ENCODE assay signal across 9 cellular contexts in the genomic region with DNA sequence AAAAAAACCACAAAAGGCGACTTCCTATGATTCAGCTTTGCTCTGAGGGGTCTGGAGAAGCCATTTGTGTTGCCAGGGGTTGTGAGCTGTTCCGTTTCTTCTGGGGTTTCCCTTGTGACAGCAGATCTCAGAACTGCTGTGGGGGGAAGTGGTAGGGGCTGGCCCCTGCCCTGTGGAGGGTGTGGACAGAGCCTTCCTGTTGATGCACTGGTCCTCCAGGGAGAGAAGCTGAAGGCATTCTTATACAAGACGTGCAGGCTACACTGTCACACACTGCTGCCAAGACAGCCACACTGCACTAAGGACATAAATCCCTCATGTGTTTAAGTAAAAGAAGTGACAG. TPM values are rescaled to one million over a fixed set of nuclear protein-coding genes. Genes with fewer than 3 reads are reported as not detected.
DNase-seq lines count a peak whose midpoint lies in the region; ATAC-seq and TF ChIP-seq lines count a peak whose summit lies in the region.
"Had no signal": no experiment of that assay in that cellular context is flagged by ENCODE, and none has a peak within 500 bp of the region (broad histone marks: within the 10 kb centered on the region; RNA-seq: fewer than 3 reads in every experiment).

No MANE protein-coding gene starts in this region.

- peak; percentile 77 for DNase-seq in GF-D8 (lab: John Stamatoyannopoulos, UW)
- DNase-seq in IMR-90: peak; percentile 8
- DNase-seq in activated T-helper 1 cell treated with Interleukin-2 at 50 U/mL for 16 hours (ENCODE audit: low read depth): peak; percentile 24
- no peak for DNase-seq in SW 1271 (lab: John Stamatoyannopoulos, UW)
- DNase-seq in brain microvascular endothelial cell: no peak
- no peak for DNase-seq in Caco-2

- no peak for TF ChIP-seq POLR2A in IMR-90 (IDR thresholded peaks at IDR 0.05; ENCODE audit: low read depth, low read length)

- H3K9me1 ChIP-seq in IMR-90 (ENCODE audit: insufficient read depth, low read length): 0 out of 2 replicates have a peak, but pooled peaks cover 4% of the 10 kb centered on the region

- H3K36me3 ChIP-seq in IMR-90 (ENCODE audit: control insufficient read depth, insufficient read depth, low read length) (no peaks in the 10 kb centered on the region), brain microvascular endothelial cell (replicated peaks) (no peaks in the 10 kb centered on the region), Caco-2 (ENCODE audit: control insufficient read depth, insufficient read depth, low read length) (no peaks in the 10 kb centered on the region)

- no peaks in the 10 kb centered on the region for H4K20me1 ChIP-seq in IMR-90 (ENCODE audit: insufficient read depth, low read length)

- dilution Hi-C loops in IMR-90 (cut with HindIII; ENCODE audit: low sequenced_read_pairs, unreplicated experiment): no loop called here

- H3K27ac ChIP-seq in IMR-90 (ENCODE audit: insufficient read depth, low read length): no peak overlapping the region
- H3K27ac ChIP-seq in skin epidermis: peak overlapping the region in 12 of 21 experiments; percentile 5 to 74 (median 48)
- H3K27ac ChIP-seq in brain microvascular endothelial cell: no peak overlapping the region

- no peak overlapping the region for H2AK5ac ChIP-seq in IMR-90 (ENCODE audit: low read depth, low read length)

- H2AFZ ChIP-seq in IMR-90 (replicated peaks; ENCODE audit: low read length, poor library complexity): no peak overlapping the region

- H3K27me3 ChIP-seq in IMR-90 (ENCODE audit: control insufficient read depth, insufficient read depth, low read length): peaks cover 33% of the 10 kb centered on the region
- no peaks in the 10 kb centered on the region for H3K27me3 ChIP-seq in brain microvascular endothelial cell (replicated peaks)
- H3K27me3 ChIP-seq in Caco-2 (replicated peaks; ENCODE audit: control insufficient read depth, insufficient read depth, low read length): no peaks in the 10 kb centered on the region; the same call in 1 of the 2 replicates
- H3K27me3 ChIP-seq: body of pancreas had no signal

- no peak overlapping the region for H2AK9ac ChIP-seq in IMR-90 (replicated peaks; ENCODE audit: low read depth, low read length, poor library complexity)

- POLR2A ChIA-PET in IMR-90 (lab: Charles Lee; ENCODE audit: unreplicated experiment) (no interaction called here), Caco-2 (lab: Charles Lee) (no interaction called here)

- no peaks in the 10 kb centered on the region for H3K4me1 Mint-ChIP-seq in Caco-2 (ENCODE audit: low read depth, unreplicated experiment)

- ATAC-seq in GM21447 (IDR thresholded peaks at IDR 0.05; ENCODE audit: unreplicated experiment) (peak; percentile 93), IMR-90 (ENCODE audit: low read depth) (peak; percentile 38; the same call in 1 of the 2 replicates)
- ATAC-seq: body of pancreas had no signal

- H3K4me3 Mint-ChIP-seq in Caco-2 (ENCODE audit: unreplicated experiment): no peak overlapping the region

- no peak overlapping the region for H3K56ac ChIP-seq in IMR-90 (ENCODE audit: extremely low read depth, insufficient read depth, low read length)

- intact Hi-C loops in IMR-90 (cut with micrococcal nuclease) (no loop called here), Caco-2 (cut with micrococcal nuclease; ENCODE audit: unreplicated experiment) (no loop called here)

- TF ChIP-seq CTCF in IMR-90 (conservative IDR thresholded peaks at IDR 0.05; ENCODE audit: low read depth, low read length) (no peak), brain microvascular endothelial cell (IDR thresholded peaks at IDR 0.05; ENCODE audit: low read depth, low read length, missing control alignments) (no peak), Caco-2 (IDR thresholded peaks at IDR 0.05; ENCODE audit: insufficient read depth in 1 of 2, low read depth in 1 of 2, low read length in 1 of 2, severe bottlenecking in 1 of 2, unreplicated experiment in 1 of 2) (no peak)

- no peak overlapping the region for H3K18ac ChIP-seq in IMR-90 (ENCODE audit: low read depth, low read length)

- H3K23ac ChIP-seq in IMR-90 (ENCODE audit: low read depth, low read length): no peak overlapping the region

- no peak overlapping the region for H3K9ac ChIP-seq in IMR-90 (ENCODE audit: low read depth, low read length)

- no peaks in the 10 kb centered on the region for H3K79me1 ChIP-seq in IMR-90 (ENCODE audit: low read depth in 1 of 2, low read length in 2 of 2)

- H3K4me1 ChIP-seq in IMR-90 (ENCODE audit: control insufficient read depth, insufficient read depth, low read length) (no peaks in the 10 kb centered on the region), Caco-2 (no peaks in the 10 kb centered on the region)
- H3K4me1 ChIP-seq: body of pancreas had no signal

- no peak for TF ChIP-seq RAD21 in IMR-90 (IDR thresholded peaks at IDR 0.05; ENCODE audit: low read length)

- CTCF ChIA-PET in IMR-90 (lab: Yijun Ruan, JAX) (interaction anchor here (1.0 kb wide), 1 partner anchor 260 kb away, joined by 3 read pairs; no protein-coding TSS in a partner anchor), Caco-2 (lab: Charles Lee) (no interaction called here)

- no peaks in the 10 kb centered on the region for H3K36me3 Mint-ChIP-seq in Caco-2 (ENCODE audit: insufficient read depth, unreplicated experiment)

- H3K4me2 ChIP-seq in IMR-90 (ENCODE audit: low read depth, low read length): no peak overlapping the region

- in situ Hi-C loops in IMR-90 (cut with MboI; ENCODE audit: low sequenced_read_pairs): no loop called here
- in situ Hi-C loops in brain microvascular endothelial cell (cut with HindIII; ENCODE audit: low pct_ligation_motif_present, low sequenced_read_pairs): no loop called here

- peaks cover 20% of the 10 kb centered on the region for H3K27me3 Mint-ChIP-seq in Caco-2 (ENCODE audit: insufficient read depth, unreplicated experiment)

- H2BK120ac ChIP-seq in IMR-90 (ENCODE audit: low read depth, low read length): no peak overlapping the region

- BruUV-seq in IMR-90 (replicated peaks; lab: Mats Ljungman, UMichigan) (no TSS peak), Caco-2 (replicated peaks; lab: Mats Ljungman, UMichigan) (no TSS peak)

- no peaks in the 10 kb centered on the region for H3K9me3 ChIP-seq in IMR-90 (ENCODE audit: control insufficient read depth, insufficient read depth, low read length)
- H3K9me3 ChIP-seq in Caco-2: no peaks in the 10 kb centered on the region
- H3K9me3 ChIP-seq: body of pancreas had no signal

- WGBS in IMR-90 (ENCODE audit: extremely low coverage in 2 of 2, insufficient read length in 1 of 2), 2 experiments: 45% methylated on average over 2 of the region's 3 CpGs; no CpG with 5 or more reads in 1 of the 2 experiments

- H2BK5ac ChIP-seq in IMR-90 (ENCODE audit: low read depth, low read length, poor library complexity, severe bottlenecking): no peak overlapping the region

- no peak overlapping the region for H4K8ac ChIP-seq in IMR-90 (ENCODE audit: low read depth in 2 of 2, low read length in 2 of 2)

- H4K5ac ChIP-seq in IMR-90 (ENCODE audit: low read depth, low read length): no peak overlapping the region

- no peak overlapping the region for H2BK20ac ChIP-seq in IMR-90 (ENCODE audit: low read depth, low read length)

- H3K27ac Mint-ChIP-seq in Caco-2 (ENCODE audit: unreplicated experiment): no peak overlapping the region

- H4K91ac ChIP-seq in IMR-90 (ENCODE audit: insufficient read depth, low read depth, low read length): no peak overlapping the region

- no peak overlapping the region for H3K14ac ChIP-seq in IMR-90 (replicated peaks; ENCODE audit: low read depth, low read length)

- H2BK15ac ChIP-seq in IMR-90 (ENCODE audit: low read depth, low read length): no peak overlapping the region

- no peak overlapping the region for H3K4ac ChIP-seq in IMR-90 (ENCODE audit: low read depth, low read length)

- H3K4me3 ChIP-seq in IMR-90 (ENCODE audit: insufficient read depth, low read depth, low read length) (no peak overlapping the region), skin epidermis (no peak overlapping the region), brain microvascular endothelial cell (ENCODE audit: low read depth, low read length) (no peak overlapping the region), Caco-2 (ENCODE audit: low read depth, low read length) (no peak overlapping the region)
- H3K4me3 ChIP-seq: body of pancreas had no signal

- no peaks in the 10 kb centered on the region for H3K9me3 Mint-ChIP-seq in Caco-2 (ENCODE audit: unreplicated experiment)

TF ChIP-seq in IMR-90, 13 proteins besides CTCF, POLR2A, EP300 and RAD21 (continues in another document):
- no peak for TF ChIP-seq BHLHE40 (IDR thresholded peaks at IDR 0.05; ENCODE audit: low read depth, low read length)
- TF ChIP-seq SMC3 (IDR thresholded peaks at IDR 0.05; ENCODE audit: low read depth, low read length): no peak
- no peak for TF ChIP-seq MAFK (IDR thresholded peaks at IDR 0.05; ENCODE audit: low read depth, low read length)
- TF ChIP-seq, protein P1, sequence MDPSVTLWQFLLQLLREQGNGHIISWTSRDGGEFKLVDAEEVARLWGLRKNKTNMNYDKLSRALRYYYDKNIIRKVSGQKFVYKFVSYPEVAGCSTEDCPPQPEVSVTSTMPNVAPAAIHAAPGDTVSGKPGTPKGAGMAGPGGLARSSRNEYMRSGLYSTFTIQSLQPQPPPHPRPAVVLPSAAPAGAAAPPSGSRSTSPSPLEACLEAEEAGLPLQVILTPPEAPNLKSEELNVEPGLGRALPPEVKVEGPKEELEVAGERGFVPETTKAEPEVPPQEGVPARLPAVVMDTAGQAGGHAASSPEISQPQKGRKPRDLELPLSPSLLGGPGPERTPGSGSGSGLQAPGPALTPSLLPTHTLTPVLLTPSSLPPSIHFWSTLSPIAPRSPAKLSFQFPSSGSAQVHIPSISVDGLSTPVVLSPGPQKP (IDR thresholded peaks at IDR 0.05; ENCODE audit: borderline replicate concordance, low read depth, low read length): no peak
- no peak for TF ChIP-seq MAZ (IDR thresholded peaks at IDR 0.05; ENCODE audit: borderline replicate concordance, low read depth, low read length)
- TF ChIP-seq RCOR1 (IDR thresholded peaks at IDR 0.05; ENCODE audit: insufficient replicate concordance, low read length): no peak

RNA-seq across cellular contexts. Expression of a gene that starts 17.3 kb away (rescaled TPM):
- total RNA-seq in IMR-90 (2012; rRNA removed) (6.5 and 11.4 TPM in 2 replicates), Caco-2 (2022) (5.0 and 6.4 TPM in 2 replicates)
- 11.7 and 13.1 TPM in 2 replicates for polyA plus RNA-seq in IMR-90 (2012; rRNA removed)
- 1.4 and 5.2 TPM in 2 replicates for polyA plus RNA-seq in IMR-90 (2012; cell fraction: cytosol; rRNA removed)
- polyA plus RNA-seq in IMR-90 (2012; cell fraction: nucleus; rRNA removed; ENCODE audit: low replicate concordance): 1.8 and 19.5 TPM in 2 replicates

RNA-seq across cellular contexts. Expression of a gene that starts 44.0 kb away (rescaled TPM):
- total RNA-seq in IMR-90 (2012; rRNA removed) (0.18 and 0.28 TPM in 2 replicates), Caco-2 (2022) (not detected in 2 replicates)
- polyA plus RNA-seq in IMR-90 (2012; rRNA removed): 0.10 and 0.26 TPM in 2 replicates
- 0.08 and 0.24 TPM in 2 replicates for polyA plus RNA-seq in IMR-90 (2012; cell fraction: cytosol; rRNA removed)
- 0.14 and 0.25 TPM in 2 replicates for polyA plus RNA-seq in IMR-90 (2012; cell fraction: nucleus; rRNA removed; ENCODE audit: low replicate concordance)

Comparison
In these comparisons a context has a peak if more than half of its experiments do, and no peak if none do; other contexts are left out.
1. DNase-seq: peak in GF-D8 (single experiment), IMR-90 (single experiment) and activated T-helper 1 cell treated with Interleukin-2 at 50 U/mL for 16 hours (single experiment); none in SW 1271 (0 of 2), brain microvascular endothelial cell (single experiment) and Caco-2 (0 of 2).
2. H3K27ac ChIP-seq: peak in skin epidermis (12 of 21); none in IMR-90 (single experiment) and brain microvascular endothelial cell (single experiment).